8 cellular contexts compared by ENCODE assay signal in the genomic region with DNA sequence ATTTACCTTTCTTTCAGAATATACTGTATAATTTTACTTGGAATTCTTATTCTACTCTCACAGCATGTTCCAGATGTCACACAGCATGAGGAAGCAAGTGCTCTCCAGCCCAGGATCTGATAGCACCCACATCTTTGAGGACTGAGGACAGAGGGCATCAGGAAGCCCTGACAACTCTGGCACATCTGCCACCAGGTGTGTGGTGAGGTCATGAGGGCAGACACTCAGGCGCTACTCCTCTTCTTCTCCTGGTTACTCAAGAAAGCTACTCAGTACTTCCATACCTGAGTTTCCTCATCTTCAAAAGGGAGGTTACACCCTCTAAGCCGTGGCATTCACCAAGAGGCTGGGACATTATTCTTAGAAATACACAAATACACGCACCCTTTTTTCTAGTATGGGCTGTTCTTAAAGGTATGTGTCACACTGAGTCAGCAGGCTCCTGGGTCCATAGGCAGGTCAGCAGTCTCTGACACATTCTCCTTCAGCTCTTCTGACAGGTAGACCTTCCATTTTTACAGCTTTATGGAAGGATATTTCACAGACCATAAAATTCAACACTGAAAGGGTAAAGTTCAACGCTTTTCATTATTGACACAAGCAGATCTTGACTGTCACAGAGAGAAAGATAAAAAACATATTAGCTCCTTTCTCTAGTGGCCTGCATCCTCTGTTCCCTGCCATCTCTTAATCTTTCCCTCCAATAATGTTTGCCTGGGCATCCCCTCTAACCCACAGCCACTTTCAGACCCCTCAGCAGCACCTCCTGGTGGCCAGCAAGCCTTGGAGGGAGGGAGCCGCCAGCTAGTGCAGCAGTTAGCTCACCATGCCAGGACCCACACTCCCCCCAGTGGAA.
DNase-seq lines count a peak whose midpoint lies in the region; ATAC-seq and TF ChIP-seq lines count a peak whose summit lies in the region.

No MANE protein-coding gene starts in this region.

- no peak overlapping the region for H3K4me3 ChIP-seq in A673 (ENCODE audit: low read depth, low read length, poor library complexity, severe bottlenecking)
- no peak overlapping the region for H3K4me3 ChIP-seq in iPS DF 6.9 (ENCODE audit: low read length)

- H3K9me3 ChIP-seq in A673 (ENCODE audit: low read depth, low read length, poor library complexity, severe bottlenecking) (no peaks in the 10 kb centered on the region), iPS DF 6.9 (ENCODE audit: control insufficient read depth, insufficient read depth, low read length) (no peaks in the 10 kb centered on the region)

- POLR2A ChIA-PET in A673 (lab: Charles Lee; ENCODE audit: low non-redundant PET) = no interaction called here

- BruUV-seq in A673 (replicated peaks; lab: Mats Ljungman, UMichigan) = no TSS peak

- H3K4me1 ChIP-seq in A673 (ENCODE audit: insufficient read depth, low read length, poor library complexity, severe bottlenecking) (no peaks in the 10 kb centered on the region), iPS DF 6.9 (ENCODE audit: control insufficient read depth, insufficient read depth, low read length) (peaks cover 6% of the 10 kb centered on the region; the same call in 1 of the 2 replicates)

- H3K27me3 Mint-ChIP-seq in brain = peaks cover 5% of the 10 kb centered on the region

- H3K4me3 Mint-ChIP-seq in brain = no peak overlapping the region

- H3K27me3 ChIP-seq in A673 (replicated peaks; ENCODE audit: insufficient read depth, low read depth, low read length, poor library complexity) = no peaks in the 10 kb centered on the region
- H3K27me3 ChIP-seq in iPS DF 6.9 (ENCODE audit: control insufficient read depth, insufficient read depth, low read length) = no peaks in the 10 kb centered on the region

- no peak overlapping the region for H3K27ac ChIP-seq in A673 (ENCODE audit: low read depth, low read length, poor library complexity, severe bottlenecking)
- no peak overlapping the region for H3K27ac ChIP-seq in iPS DF 6.9 (ENCODE audit: low read length)

- H3K9me3 Mint-ChIP-seq in brain = peaks cover 0 to 2% (median 0%) of the 10 kb centered on the region in 5 experiments

- intact Hi-C loops in A673 (cut with micrococcal nuclease; ENCODE audit: unreplicated experiment) = loop anchor here (1.0 to 5.0 kb wide), 3 partner anchors 177 to 257 kb away; no protein-coding TSS in a partner anchor

- peaks cover 14% of the 10 kb centered on the region for H3K4me1 Mint-ChIP-seq in brain

- H3K27ac Mint-ChIP-seq in brain = peak overlapping the region in 1 of 5 experiments; percentile 27

- no peaks in the 10 kb centered on the region for H3K36me3 Mint-ChIP-seq in brain

- CTCF ChIA-PET in A673 (lab: Charles Lee) = interaction anchor here (0.5 to 3.3 kb wide), 12 partner anchors 8 to 312 kb away, joined by 3 to 42 read pairs (median 3); no protein-coding TSS in a partner anchor

- H3K36me3 ChIP-seq in A673 (ENCODE audit: insufficient read depth, low read length, poor library complexity, severe bottlenecking) = no peaks in the 10 kb centered on the region
- H3K36me3 ChIP-seq in iPS DF 6.9 (ENCODE audit: control insufficient read depth, insufficient read depth, low read length) = no peaks in the 10 kb centered on the region

- DNase-seq in A673 (ENCODE audit: low spot score) = peak; percentile 85
- peak; percentile 23 for DNase-seq in OCI-M1 (lab: John Stamatoyannopoulos, UW)
- peak; percentile 82 for DNase-seq in iPS DF 6.9 (ENCODE audit: low read depth, low spot score)
- DNase-seq in stimulated activated CD4-positive, alpha-beta T cell treated with anti-CD3 and anti-CD28 coated beads, Interleukin-4, amount 100 ng/mL, for 1 hour = peak; percentile 40

- ATAC-seq in GM18909 (IDR thresholded peaks at IDR 0.05; ENCODE audit: poor library complexity, unreplicated experiment) = peak; percentile 52
- ATAC-seq in GM21737 (IDR thresholded peaks at IDR 0.05; ENCODE audit: unreplicated experiment) = no peak
- no peak for ATAC-seq in HG03442 (IDR thresholded peaks at IDR 0.05; ENCODE audit: unreplicated experiment)

- peak; percentile 93 for TF ChIP-seq CTCF in A673 (conservative IDR thresholded peaks at IDR 0.05; ENCODE audit: low read depth, low read length)
- peak; percentile 77 to 78 for TF ChIP-seq CTCF in brain (conservative IDR thresholded peaks at IDR 0.05)

- WGBS in iPS DF 6.9 (ENCODE audit: insufficient coverage, insufficient read length) = no CpG with 5 or more reads among the region's 5 CpGs

Comparison
In these comparisons a context has a peak if more than half of its experiments do, and no peak if none do; other contexts are left out.
1. DNase-seq: peak in every context shown above with its lines; median percentile 85 in A673; 82 in iPS DF 6.9; 40 in stimulated activated CD4-positive, alpha-beta T cell treated with anti-CD3 and anti-CD28 coated beads, Interleukin-4, amount 100 ng/mL, for 1 hour; 23 in OCI-M1.